ENCODE assay signal across 8 cellular contexts in genomic region chr5:174951151-174951780, GRCh38.
A peak's percentile ranks its signal among the peaks of the same experiment; 100 is the strongest.
DNase-seq lines count a peak whose midpoint lies in the region; ATAC-seq lines count a peak whose summit lies in the region.

No MANE protein-coding gene starts in this region.

- no peak overlapping the region for H2BK120ac ChIP-seq in mesendoderm (ENCODE audit: low read depth, low read length)

- H3K4me3 ChIP-seq in mesendoderm (ENCODE audit: low read length), result no peak overlapping the region

- H3K23ac ChIP-seq in mesendoderm (ENCODE audit: low read length), result no peak overlapping the region

- no peak overlapping the region for H4K5ac ChIP-seq in mesendoderm (ENCODE audit: low read length)

- ATAC-seq in HG03280 (IDR thresholded peaks at IDR 0.05; ENCODE audit: unreplicated experiment), result peak; percentile 72

- no peak overlapping the region for H3K4me2 ChIP-seq in mesendoderm (ENCODE audit: low read length)

- no peak overlapping the region for H3K4ac ChIP-seq in mesendoderm (ENCODE audit: low read depth, low read length)

- H2BK15ac ChIP-seq in mesendoderm (replicated peaks; ENCODE audit: low read depth), result no peak overlapping the region

- H3K18ac ChIP-seq in mesendoderm (ENCODE audit: low read length), result no peak overlapping the region

- H3K4me1 ChIP-seq in mesendoderm (ENCODE audit: control insufficient read depth, low read depth, low read length), result no peaks in the 10 kb centered on the region

- no peak overlapping the region for H3K9ac ChIP-seq in mesendoderm (ENCODE audit: low read length)

- no peak overlapping the region for H2BK5ac ChIP-seq in mesendoderm (ENCODE audit: low read length)

- no peaks in the 10 kb centered on the region for H3K79me2 ChIP-seq in mesendoderm (ENCODE audit: control insufficient read depth, insufficient read depth, low read length)

- H3K36me3 ChIP-seq in mesendoderm (ENCODE audit: control insufficient read depth, insufficient read depth, low read length), result no peaks in the 10 kb centered on the region

- H2AK5ac ChIP-seq in mesendoderm (ENCODE audit: low read length), result no peak overlapping the region

- no peak overlapping the region for H3K27ac ChIP-seq in mesendoderm (ENCODE audit: low read depth, low read length)

- no peaks in the 10 kb centered on the region for H3K27me3 ChIP-seq in mesendoderm (ENCODE audit: insufficient read depth, low read length, poor library complexity)

- H3K56ac ChIP-seq in mesendoderm (ENCODE audit: low read length), result no peak overlapping the region

- no CpG with 5 or more reads among the region's 5 CpGs for WGBS in mesendoderm (ENCODE audit: extremely low coverage, insufficient coverage, low lambda C conversion rate)

- H3K79me1 ChIP-seq in mesendoderm (ENCODE audit: low read length), result no peaks in the 10 kb centered on the region

- no peak overlapping the region for H4K8ac ChIP-seq in mesendoderm (ENCODE audit: low read depth, low read length)

- DNase-seq in activated CD4-positive, CD25-positive, alpha-beta regulatory T cell treated with anti-CD3 and anti-CD28 coated beads, Interleukin-2, amount 50 U/mL, for 16 hours (ENCODE audit: low read depth, low spot score), result peak; percentile 20
- no peak for DNase-seq in activated CD4-positive, CD25-positive, alpha-beta regulatory T cell treated with anti-CD3 and anti-CD28 coated beads, Interleukin-2, amount 50 U/mL, for 72 hours
- peak; percentile 37 for DNase-seq in NCI-H510A (lab: John Stamatoyannopoulos, UW)
- peak; percentile 10 to 55 for DNase-seq in activated CD4-positive, alpha-beta T cell treated with anti-CD3 and anti-CD28 coated beads, Interleukin-2, amount 50 U/mL, for 24 hours (ENCODE audit: low read depth in 1 of 2, low spot score in 1 of 2)
- DNase-seq in effector CD8-positive, alpha-beta T cell (lab: John Stamatoyannopoulos, UW), result peak; percentile 12
- DNase-seq in mesendoderm, result peak; percentile 90
- peak; percentile 8 to 17 for DNase-seq in stimulated activated CD8-positive, alpha-beta memory T cell treated with anti-CD3 and anti-CD28 coated beads, Interleukin-4, amount 100 ng/mL, for 4 hours (ENCODE audit: low read depth in 2 of 2, low spot score in 1 of 2)
